In genomic region chr9:114166103-114166470, GRCh38 we compare ENCODE assay signal across 36 cellular contexts.
"Had no signal": no experiment of that assay in that cellular context is flagged by ENCODE, and none has a peak within 500 bp of the region (broad histone marks: within the 10 kb centered on the region; RNA-seq: fewer than 3 reads in every experiment).

No MANE protein-coding gene starts in this region.

- H3K4me1 Mint-ChIP-seq: activated B cell treated with CpG ODN at 0.5 μM for 24 hours; activated CD4-positive, alpha-beta T cell treated with anti-CD3 and anti-CD28 coated beads, Interleukin-2, amount 10 ng/mL, durations not matched to agents 24 days and 14 days; activated naive CD8-positive, alpha-beta T cell treated with anti-CD3 and anti-CD28 coated beads for 36 hours; activated T-helper 17 cell treated with anti-CD3 and anti-CD28 coated beads, Interleukin-2, amount 50 U/mL, for 72 hours had no signal

- H3K27ac ChIP-seq: body of pancreas, brain microvascular endothelial cell, breast epithelium, VCaP had no signal

- H3K27ac Mint-ChIP-seq: activated B cell treated with CpG ODN at 0.5 μM for 24 hours; activated CD4-positive, alpha-beta memory T cell treated with anti-CD3 and anti-CD28 coated beads for 36 hours; activated CD4-positive, alpha-beta T cell treated with anti-CD3 and anti-CD28 coated beads, Interleukin-2, amount 10 ng/mL, durations not matched to agents 24 days and 14 days; activated CD8-positive, alpha-beta T cell treated with anti-CD3 and anti-CD28 coated beads for 36 hours; activated naive CD4-positive, alpha-beta T cell treated with anti-CD3 and anti-CD28 coated beads for 36 hours; activated naive CD4-positive, alpha-beta T cell treated with anti-CD3 and anti-CD28 coated beads, Interleukin-2, amount 50 U/mL, for 72 hours; activated naive CD8-positive, alpha-beta T cell treated with anti-CD3 and anti-CD28 coated beads for 36 hours; activated T-cell treated with anti-CD3 and anti-CD28 coated beads, Interleukin-2, amount 50 U/mL, for 72 hours; activated T-helper 1 cell treated with anti-CD3 and anti-CD28 coated beads, Interleukin-12 subunit alpha, Interleukin-12 subunit beta, Interleukin-2, Interleukin-4 antibody, amounts not matched to agents 30 ng/mL and 10 ng/mL and 1 ng/mL, durations not matched to agents 14 hours and 24 hours and 36 hours; activated T-helper 17 cell treated with anti-CD3 and anti-CD28 coated beads, Interleukin-2, amount 50 U/mL, for 72 hours; T-helper 1 cell treated with Interleukin-12 subunit alpha and Interleukin-12 subunit beta and Interleukin-4 antibody, amounts not matched to agents 30 μg/mL and 1 μg/mL, for 36 hours; T-helper 2 cell treated with Interferon-gamma antibody and Interleukin-4, amounts not matched to agents 5 μg/mL and 100 μg/mL, for 36 hours had no signal

- H3K36me3 Mint-ChIP-seq: activated CD4-positive, alpha-beta memory T cell treated with anti-CD3 and anti-CD28 coated beads for 36 hours; activated naive CD4-positive, alpha-beta T cell treated with anti-CD3 and anti-CD28 coated beads, Interleukin-2, amount 50 U/mL, for 72 hours had no signal

- ATAC-seq: activated CD8-positive, alpha-beta T cell treated with anti-CD3 and anti-CD28 coated beads for 36 hours; activated naive CD4-positive, alpha-beta T cell treated with anti-CD3 and anti-CD28 coated beads, Interleukin-2, amount 50 U/mL, for 72 hours; activated T-cell treated with anti-CD3 and anti-CD28 coated beads, Interleukin-2, amount 50 U/mL, for 4 hours; activated T-cell treated with anti-CD3 and anti-CD28 coated beads, Interleukin-2, amount 50 U/mL, for 72 hours; activated T-helper 17 cell treated with anti-CD3 and anti-CD28 coated beads, Interleukin-2, amount 50 U/mL, for 72 hours; body of pancreas had no signal

- H3K4me1 ChIP-seq: breast epithelium had no signal

- DNase-seq: activated B cell treated with CpG ODN at 0.5 μM for 24 hours; activated CD4-positive, alpha-beta memory T cell treated with anti-CD3 and anti-CD28 coated beads for 36 hours; activated CD4-positive, alpha-beta T cell treated with anti-CD3 and anti-CD28 coated beads for 4 hours; activated CD4-positive, alpha-beta T cell treated with anti-CD3 and anti-CD28 coated beads, Interleukin-2, amount 10 ng/mL, durations not matched to agents 24 days and 14 days; activated CD4-positive, alpha-beta T cell treated with anti-CD3 and anti-CD28 coated beads, Interleukin-2, amount 50 U/mL, for 1 hour; activated CD4-positive, alpha-beta T cell treated with anti-CD3 and anti-CD28 coated beads, Interleukin-2, amount 50 U/mL, for 4 hours; activated CD4-positive, CD25-positive, alpha-beta regulatory T cell treated with anti-CD3 and anti-CD28 coated beads, Interleukin-2, amount 50 U/mL, for 72 hours; activated CD8-positive, alpha-beta memory T cell treated with anti-CD3 and anti-CD28 coated beads, Interleukin-2, amount 50 U/mL, for 4 hours; activated CD8-positive, alpha-beta T cell treated with anti-CD3 and anti-CD28 coated beads for 36 hours; activated effector memory CD4-positive, alpha-beta T cell treated with anti-CD3 and anti-CD28 coated beads, Interleukin-2, amount 50 U/mL, for 16 hours; activated gamma-delta T cell treated with Interleukin-2 at 50 U/mL for 16 hours; activated naive CD4-positive, alpha-beta T cell; activated naive CD4-positive, alpha-beta T cell treated with anti-CD3 and anti-CD28 coated beads for 36 hours; activated naive CD4-positive, alpha-beta T cell treated with anti-CD3 and anti-CD28 coated beads, Interleukin-2, amount 50 U/mL, for 16 hours; activated naive CD8-positive, alpha-beta T cell treated with anti-CD3 and anti-CD28 coated beads for 36 hours; activated T-cell treated with anti-CD3 and anti-CD28 coated beads for 4 hours; activated T-cell treated with anti-CD3 and anti-CD28 coated beads, Interleukin-2, amount 50 U/mL, for 1 hour; activated T-cell treated with anti-CD3 and anti-CD28 coated beads, Interleukin-2, amount 50 U/mL, for 4 hours; activated T-cell treated with anti-CD3 and anti-CD28 coated beads, Interleukin-2, amount 50 U/mL, for 72 hours; amniotic stem cell; body of pancreas; brain microvascular endothelial cell; central memory CD4-positive, alpha-beta T cell; T-helper 1 cell; T-helper 2 cell; T-helper 9 cell had no signal

- FAIRE-seq: astrocyte, TTC549 had no signal

- H3K9me3 Mint-ChIP-seq: activated B cell treated with CpG ODN at 0.5 μM for 24 hours; activated CD4-positive, alpha-beta memory T cell treated with anti-CD3 and anti-CD28 coated beads for 36 hours; activated CD4-positive, alpha-beta T cell treated with anti-CD3 and anti-CD28 coated beads, Interleukin-2, amount 10 ng/mL, durations not matched to agents 24 days and 14 days; activated CD8-positive, alpha-beta T cell treated with anti-CD3 and anti-CD28 coated beads for 36 hours; activated naive CD4-positive, alpha-beta T cell treated with anti-CD3 and anti-CD28 coated beads for 36 hours; activated naive CD4-positive, alpha-beta T cell treated with anti-CD3 and anti-CD28 coated beads, Interleukin-2, amount 50 U/mL, for 72 hours; activated naive CD8-positive, alpha-beta T cell treated with anti-CD3 and anti-CD28 coated beads for 36 hours; activated T-cell treated with anti-CD3 and anti-CD28 coated beads, Interleukin-2, amount 50 U/mL, for 4 hours; activated T-cell treated with anti-CD3 and anti-CD28 coated beads, Interleukin-2, amount 50 U/mL, for 72 hours; activated T-helper 1 cell treated with anti-CD3 and anti-CD28 coated beads, Interleukin-12 subunit alpha, Interleukin-12 subunit beta, Interleukin-2, Interleukin-4 antibody, amounts not matched to agents 30 ng/mL and 10 ng/mL and 1 ng/mL, durations not matched to agents 14 hours and 24 hours and 36 hours; activated T-helper 17 cell treated with anti-CD3 and anti-CD28 coated beads, Interleukin-2, amount 50 U/mL, for 72 hours; T-helper 1 cell treated with Interleukin-12 subunit alpha and Interleukin-12 subunit beta and Interleukin-4 antibody, amounts not matched to agents 30 μg/mL and 1 μg/mL, for 36 hours; T-helper 2 cell treated with Interferon-gamma antibody and Interleukin-4, amounts not matched to agents 5 μg/mL and 100 μg/mL, for 36 hours had no signal

- H3K36me3 ChIP-seq: adrenal gland, brain microvascular endothelial cell, breast epithelium had no signal

- H3K4me3 Mint-ChIP-seq: activated B cell treated with CpG ODN at 0.5 μM for 24 hours; activated CD4-positive, alpha-beta memory T cell treated with anti-CD3 and anti-CD28 coated beads for 36 hours; activated CD4-positive, alpha-beta T cell treated with anti-CD3 and anti-CD28 coated beads, Interleukin-2, amount 10 ng/mL, durations not matched to agents 24 days and 14 days; activated CD8-positive, alpha-beta T cell treated with anti-CD3 and anti-CD28 coated beads for 36 hours; activated naive CD4-positive, alpha-beta T cell treated with anti-CD3 and anti-CD28 coated beads for 36 hours; activated naive CD8-positive, alpha-beta T cell treated with anti-CD3 and anti-CD28 coated beads for 36 hours; activated T-cell treated with anti-CD3 and anti-CD28 coated beads, Interleukin-2, amount 50 U/mL, for 4 hours; activated T-cell treated with anti-CD3 and anti-CD28 coated beads, Interleukin-2, amount 50 U/mL, for 72 hours; activated T-helper 1 cell treated with anti-CD3 and anti-CD28 coated beads, Interleukin-12 subunit alpha, Interleukin-12 subunit beta, Interleukin-2, Interleukin-4 antibody, amounts not matched to agents 30 ng/mL and 10 ng/mL and 1 ng/mL, durations not matched to agents 14 hours and 24 hours and 36 hours; activated T-helper 17 cell treated with anti-CD3 and anti-CD28 coated beads, Interleukin-2, amount 50 U/mL, for 72 hours; T-helper 1 cell treated with Interleukin-12 subunit alpha and Interleukin-12 subunit beta and Interleukin-4 antibody, amounts not matched to agents 30 μg/mL and 1 μg/mL, for 36 hours; T-helper 2 cell treated with Interferon-gamma antibody and Interleukin-4, amounts not matched to agents 5 μg/mL and 100 μg/mL, for 36 hours had no signal

- H3K4me3 ChIP-seq: adrenal gland, body of pancreas, breast epithelium had no signal

- H3K27me3 Mint-ChIP-seq: activated CD4-positive, alpha-beta T cell treated with anti-CD3 and anti-CD28 coated beads, Interleukin-2, amount 10 ng/mL, durations not matched to agents 24 days and 14 days; activated T-helper 17 cell treated with anti-CD3 and anti-CD28 coated beads, Interleukin-2, amount 50 U/mL, for 72 hours had no signal

- H3K9me3 ChIP-seq: adrenal gland, body of pancreas, breast epithelium had no signal

- H3K27me3 ChIP-seq: adrenal gland, body of pancreas, brain microvascular endothelial cell, breast epithelium had no signal
